Comparison of ENCODE assay signal across 8 cellular contexts in genomic region chr15:40893733-40894688, GRCh38. TPM values are rescaled to one million over a fixed set of nuclear protein-coding genes. Genes with fewer than 3 reads are reported as not detected.
DNase-seq lines count a peak whose midpoint lies in the region; ATAC-seq and TF ChIP-seq lines count a peak whose summit lies in the region.

Gene VPS18, plus strand, starts transcription at chr15:40894450. Its CDS starts 319 bp downstream, at chr15:40894769.

- no peaks in the 10 kb centered on the region for H3K27me3 Mint-ChIP-seq in activated naive CD4-positive, alpha-beta T cell treated with anti-CD3 and anti-CD28 coated beads, Interleukin-2, amount 50 U/mL, for 24 hours

- H3K79me2 ChIP-seq in osteoblast (ENCODE audit: insufficient read depth, low read length): peaks cover 45% of the 10 kb centered on the region

- H3K4me1 ChIP-seq in osteoblast (ENCODE audit: insufficient read depth, low read length) (peaks cover 15% of the 10 kb centered on the region), thoracic aorta (ENCODE audit: control insufficient read depth in 1 of 2, low read depth in 2 of 2) (peaks cover 9 to 18% of the 10 kb centered on the region in 2 donors)

- peak; percentile 92 for ATAC-seq in HG02610 (IDR thresholded peaks at IDR 0.05; ENCODE audit: unreplicated experiment)
- peak; percentile 93 for ATAC-seq in SK-N-SH treated with all-trans-retinoic acid at 6 μM for 48 hours
- ATAC-seq in thoracic aorta (ENCODE audit: insufficient number of reproducible peaks, low FRiP score, low read depth): peak; percentile 95

- DNase-seq in NCI-H1092 (lab: John Stamatoyannopoulos, UW): peak; percentile 91
- peak; percentile 97 for DNase-seq in globus pallidus (ENCODE audit: low spot score)
- peak; percentile 99 for DNase-seq in osteoblast (ENCODE audit: insufficient read length, low spot score, missing footprints)
- DNase-seq in thoracic aorta (ENCODE audit: low spot score): peak; percentile 93

- H4K20me1 ChIP-seq in osteoblast (ENCODE audit: insufficient read depth, low read length): peaks cover 15% of the 10 kb centered on the region

- H3K27ac Mint-ChIP-seq in activated naive CD4-positive, alpha-beta T cell treated with anti-CD3 and anti-CD28 coated beads, Interleukin-2, amount 50 U/mL, for 24 hours: peak within 1 kb of the TSS; percentile 98

- peak within 1 kb of the TSS; percentile 100 for H3K4me3 Mint-ChIP-seq in activated naive CD4-positive, alpha-beta T cell treated with anti-CD3 and anti-CD28 coated beads, Interleukin-2, amount 50 U/mL, for 24 hours

- H3K4me1 Mint-ChIP-seq in activated naive CD4-positive, alpha-beta T cell treated with anti-CD3 and anti-CD28 coated beads, Interleukin-2, amount 50 U/mL, for 24 hours: peaks cover 35% of the 10 kb centered on the region

- H3K9me3 ChIP-seq in osteoblast (ENCODE audit: low read depth, low read length) (no peaks in the 10 kb centered on the region), thoracic aorta (no peaks in the 10 kb centered on the region)

- peak within 1 kb of the TSS; percentile 98 for H3K27ac ChIP-seq in osteoblast (ENCODE audit: low read depth, low read length)
- H3K27ac ChIP-seq in thoracic aorta: peak within 1 kb of the TSS; percentile 86 to 89

- no peaks in the 10 kb centered on the region for H3K9me3 Mint-ChIP-seq in activated naive CD4-positive, alpha-beta T cell treated with anti-CD3 and anti-CD28 coated beads, Interleukin-2, amount 50 U/mL, for 24 hours

- H3K36me3 Mint-ChIP-seq in activated naive CD4-positive, alpha-beta T cell treated with anti-CD3 and anti-CD28 coated beads, Interleukin-2, amount 50 U/mL, for 24 hours: peaks cover 2% of the 10 kb centered on the region

- peak within 1 kb of the TSS; percentile 98 for H3K4me2 ChIP-seq in osteoblast (ENCODE audit: insufficient read depth, low read length)

- peak within 1 kb of the TSS; percentile 99 for H2AFZ ChIP-seq in osteoblast (ENCODE audit: low read length)

- TF ChIP-seq POLR2A in GM10847 (IDR thresholded peaks at IDR 0.05; ENCODE audit: extremely low read depth, insufficient read length): peak; percentile 54

- H3K4me3 ChIP-seq in osteoblast (ENCODE audit: insufficient read depth, low read length): peak within 1 kb of the TSS; percentile 100
- peak within 1 kb of the TSS; percentile 84 for H3K4me3 ChIP-seq in thoracic aorta

- no peaks in the 10 kb centered on the region for H3K27me3 ChIP-seq in osteoblast (ENCODE audit: insufficient read depth, low read length)
- H3K27me3 ChIP-seq in thoracic aorta (replicated peaks; ENCODE audit: insufficient read depth): no peaks in the 10 kb centered on the region

- peaks cover 24% of the 10 kb centered on the region for H3K36me3 ChIP-seq in osteoblast (ENCODE audit: insufficient read depth, low read length)
- peaks cover 8% of the 10 kb centered on the region for H3K36me3 ChIP-seq in thoracic aorta

- TF ChIP-seq CTCF in osteoblast (IDR thresholded peaks at IDR 0.05; ENCODE audit: extremely low read depth, low read depth, low read length) (peak; percentile 69), thoracic aorta (IDR thresholded peaks at IDR 0.05) (peak; percentile 99)

TF ChIP-seq in SK-N-SH treated with all-trans-retinoic acid at 6 μM for 48 hours, 23 proteins besides CTCF, POLR2A, EP300 and RAD21:
- TF ChIP-seq ESRRG (CRISPR knock-in tag; IDR thresholded peaks at IDR 0.05): no peak

RNA-seq across cellular contexts. Expression of gene VPS18, which starts in this region (rescaled TPM):
- total RNA-seq in osteoblast: 55.4 and 60.8 TPM in 2 replicates
- total RNA-seq in thoracic aorta: 10 to 100 TPM; 26.0 to 37.9 TPM

Comparison
In these comparisons a context has a peak if more than half of its experiments do, and no peak if none do; other contexts are left out.
1. Peak in every context shown above with its lines: DNase-seq, ATAC-seq, H3K4me3 ChIP-seq and H3K27ac ChIP-seq.